Comparison of ENCODE assay signal across 2 cellular contexts in the genomic region with DNA sequence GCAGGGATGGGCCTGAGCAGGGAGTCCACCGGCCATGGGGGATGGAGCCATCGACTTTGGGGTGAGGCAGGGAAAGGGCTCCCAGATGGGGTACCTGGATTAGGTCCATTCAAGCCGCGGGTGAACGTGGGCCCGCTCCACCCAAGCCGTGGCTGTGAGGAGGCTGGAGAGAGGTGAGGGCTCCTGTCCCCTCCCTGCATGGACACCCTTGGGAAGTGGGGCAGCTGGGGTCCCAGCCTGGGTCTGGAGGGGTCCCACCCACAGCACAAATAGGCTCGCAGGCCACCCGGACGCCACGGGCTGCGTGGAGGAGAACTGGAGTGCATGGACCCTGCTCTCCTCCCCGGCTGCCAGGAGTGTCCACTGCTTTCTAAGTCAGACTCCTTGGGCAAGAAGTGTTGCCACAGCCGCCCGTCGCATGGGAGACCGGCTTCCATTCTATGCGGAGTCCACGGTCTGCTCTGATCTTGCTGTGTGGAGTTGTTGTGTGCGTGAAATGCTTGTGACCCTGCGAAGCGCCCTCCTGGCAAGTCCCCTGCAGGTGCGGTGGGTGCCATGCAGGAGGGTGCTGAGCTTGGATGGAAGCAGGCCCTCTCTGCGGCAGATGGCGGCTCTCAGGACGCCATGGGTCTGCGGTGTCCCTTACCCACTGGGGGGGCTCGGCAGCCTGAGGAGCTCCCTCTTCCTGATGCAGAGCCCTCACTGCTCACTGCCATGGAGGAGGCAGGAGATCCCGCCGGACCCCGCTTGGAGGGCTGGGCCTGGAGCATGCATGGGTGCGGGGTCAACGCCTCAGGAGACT.
TF ChIP-seq lines count a peak whose summit lies in the region.

No MANE protein-coding gene starts in this region.

TF ChIP-seq in A549, 52 proteins besides CTCF, POLR2A, EP300 and RAD21:
- no peak for TF ChIP-seq FOSB (CRISPR knock-in tag; IDR thresholded peaks at IDR 0.05)
- no peak for TF ChIP-seq MAZ (IDR thresholded peaks at IDR 0.05; ENCODE audit: borderline replicate concordance, low read depth, low read length)
- no peak for TF ChIP-seq KDM1A (IDR thresholded peaks at IDR 0.05; ENCODE audit: low read depth)
- no peak for TF ChIP-seq ZNF302 (CRISPR knock-in tag; IDR thresholded peaks at IDR 0.05)
- no peak for TF ChIP-seq GATA3 (IDR thresholded peaks at IDR 0.05; ENCODE audit: borderline replicate concordance)
- TF ChIP-seq CEBPB (IDR thresholded peaks at IDR 0.05) = no peak
- TF ChIP-seq MYC (IDR thresholded peaks at IDR 0.05; ENCODE audit: borderline replicate concordance, low read length) = no peak
- no peak for TF ChIP-seq HOXB5 (CRISPR knock-in tag; IDR thresholded peaks at IDR 0.05)
- no peak for TF ChIP-seq EHMT2 (IDR thresholded peaks at IDR 0.05; ENCODE audit: low read depth)
- TF ChIP-seq, protein P1, sequence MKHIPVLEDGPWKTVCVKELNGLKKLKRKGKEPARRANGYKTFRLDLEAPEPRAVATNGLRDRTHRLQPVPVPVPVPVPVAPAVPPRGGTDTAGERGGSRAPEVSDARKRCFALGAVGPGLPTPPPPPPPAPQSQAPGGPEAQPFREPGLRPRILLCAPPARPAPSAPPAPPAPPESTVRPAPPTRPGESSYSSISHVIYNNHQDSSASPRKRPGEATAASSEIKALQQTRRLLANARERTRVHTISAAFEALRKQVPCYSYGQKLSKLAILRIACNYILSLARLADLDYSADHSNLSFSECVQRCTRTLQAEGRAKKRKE (CRISPR knock-in tag; IDR thresholded peaks at IDR 0.05; ENCODE audit: low read depth) = no peak
- TF ChIP-seq, protein P2, sequence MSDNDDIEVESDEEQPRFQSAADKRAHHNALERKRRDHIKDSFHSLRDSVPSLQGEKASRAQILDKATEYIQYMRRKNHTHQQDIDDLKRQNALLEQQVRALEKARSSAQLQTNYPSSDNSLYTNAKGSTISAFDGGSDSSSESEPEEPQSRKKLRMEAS (IDR thresholded peaks at IDR 0.05) = no peak
- TF ChIP-seq, protein P3, sequence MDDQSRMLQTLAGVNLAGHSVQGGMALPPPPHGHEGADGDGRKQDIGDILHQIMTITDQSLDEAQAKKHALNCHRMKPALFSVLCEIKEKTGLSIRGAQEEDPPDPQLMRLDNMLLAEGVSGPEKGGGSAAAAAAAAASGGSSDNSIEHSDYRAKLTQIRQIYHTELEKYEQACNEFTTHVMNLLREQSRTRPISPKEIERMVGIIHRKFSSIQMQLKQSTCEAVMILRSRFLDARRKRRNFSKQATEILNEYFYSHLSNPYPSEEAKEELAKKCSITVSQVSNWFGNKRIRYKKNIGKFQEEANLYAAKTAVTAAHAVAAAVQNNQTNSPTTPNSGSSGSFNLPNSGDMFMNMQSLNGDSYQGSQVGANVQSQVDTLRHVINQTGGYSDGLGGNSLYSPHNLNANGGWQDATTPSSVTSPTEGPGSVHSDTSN (IDR thresholded peaks at IDR 0.05) = no peak
- TF ChIP-seq BHLHE40 (IDR thresholded peaks at IDR 0.05; ENCODE audit: low read depth, low read length) = no peak
- TF ChIP-seq, protein P4, sequence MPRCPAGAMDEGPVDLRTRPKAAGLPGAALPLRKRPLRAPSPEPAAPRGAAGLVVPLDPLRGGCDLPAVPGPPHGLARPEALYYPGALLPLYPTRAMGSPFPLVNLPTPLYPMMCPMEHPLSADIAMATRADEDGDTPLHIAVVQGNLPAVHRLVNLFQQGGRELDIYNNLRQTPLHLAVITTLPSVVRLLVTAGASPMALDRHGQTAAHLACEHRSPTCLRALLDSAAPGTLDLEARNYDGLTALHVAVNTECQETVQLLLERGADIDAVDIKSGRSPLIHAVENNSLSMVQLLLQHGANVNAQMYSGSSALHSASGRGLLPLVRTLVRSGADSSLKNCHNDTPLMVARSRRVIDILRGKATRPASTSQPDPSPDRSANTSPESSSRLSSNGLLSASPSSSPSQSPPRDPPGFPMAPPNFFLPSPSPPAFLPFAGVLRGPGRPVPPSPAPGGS (IDR thresholded peaks at IDR 0.05) = no peak
- TF ChIP-seq CHD2 (IDR thresholded peaks at IDR 0.05; ENCODE audit: low read length, partially characterized antibody) = no peak
- no peak for TF ChIP-seq FOSL2 (IDR thresholded peaks at IDR 0.05)
- no peak for TF ChIP-seq FOSL2 (CRISPR knock-in tag; IDR thresholded peaks at IDR 0.05)
- TF ChIP-seq ZFP36 (IDR thresholded peaks at IDR 0.05; ENCODE audit: borderline replicate concordance, partially characterized antibody) = no peak
- TF ChIP-seq ZSCAN20 (CRISPR knock-in tag; IDR thresholded peaks at IDR 0.05) = no peak
- no peak for TF ChIP-seq RCOR1 (IDR thresholded peaks at IDR 0.05; ENCODE audit: low read depth, low read length)

TF ChIP-seq in IMR-90, 13 proteins besides CTCF, POLR2A, EP300 and RAD21:
- TF ChIP-seq MAZ (IDR thresholded peaks at IDR 0.05; ENCODE audit: borderline replicate concordance, low read depth, low read length) (no peak), MAFK (IDR thresholded peaks at IDR 0.05; ENCODE audit: low read depth, low read length) (no peak), FOS (IDR thresholded peaks at IDR 0.05; ENCODE audit: low read depth, low read length) (no peak), CEBPB (IDR thresholded peaks at IDR 0.05; ENCODE audit: low read depth, low read length) (no peak), CHD1 (IDR thresholded peaks at IDR 0.05; ENCODE audit: low read depth, low read length) (no peak), RFX5 (IDR thresholded peaks at IDR 0.05; ENCODE audit: low read depth, low read length) (no peak)
- TF ChIP-seq, protein P5, sequence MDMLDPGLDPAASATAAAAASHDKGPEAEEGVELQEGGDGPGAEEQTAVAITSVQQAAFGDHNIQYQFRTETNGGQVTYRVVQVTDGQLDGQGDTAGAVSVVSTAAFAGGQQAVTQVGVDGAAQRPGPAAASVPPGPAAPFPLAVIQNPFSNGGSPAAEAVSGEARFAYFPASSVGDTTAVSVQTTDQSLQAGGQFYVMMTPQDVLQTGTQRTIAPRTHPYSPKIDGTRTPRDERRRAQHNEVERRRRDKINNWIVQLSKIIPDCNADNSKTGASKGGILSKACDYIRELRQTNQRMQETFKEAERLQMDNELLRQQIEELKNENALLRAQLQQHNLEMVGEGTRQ (IDR thresholded peaks at IDR 0.05; ENCODE audit: low read depth, low read length) = no peak
